In the genomic region with DNA sequence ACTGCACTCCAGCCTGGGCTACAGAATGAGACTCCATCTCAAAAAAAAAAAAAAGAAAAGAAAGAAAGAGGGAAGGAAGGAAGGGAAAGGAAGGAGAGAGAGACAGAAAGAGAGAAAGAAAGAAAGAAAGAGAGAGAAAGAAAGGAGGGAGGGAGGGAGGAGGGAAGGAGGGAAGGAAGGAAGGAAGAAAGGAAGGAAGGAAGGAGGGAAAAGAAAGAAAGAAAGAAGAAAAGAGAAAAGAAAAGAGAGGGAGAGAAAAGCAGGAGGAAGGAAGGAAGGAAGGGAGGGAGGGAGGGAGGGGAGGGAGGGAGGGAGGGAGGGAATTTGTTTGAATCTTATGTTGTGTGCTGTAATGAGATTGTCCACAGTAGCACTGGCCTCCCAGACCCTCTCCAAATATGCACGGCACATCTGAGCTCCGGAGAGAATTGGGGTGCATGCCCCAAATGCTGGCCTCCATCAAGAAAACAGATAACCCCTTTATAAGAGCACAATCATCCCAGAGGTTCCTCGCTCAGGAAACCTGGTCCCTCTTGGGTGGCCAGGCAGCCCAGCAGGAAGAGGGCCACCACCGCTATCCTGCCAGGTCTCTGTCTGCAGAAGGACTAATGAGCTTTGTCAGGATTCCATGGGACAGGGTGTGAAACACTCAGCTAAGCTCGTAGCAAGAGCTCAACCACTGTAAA, we compare ENCODE assay signal across 1 cellular context.
TF ChIP-seq lines count a peak whose summit lies in the region.

No MANE protein-coding gene starts in this region.

TF ChIP-seq in HepG2, 621 proteins besides CTCF, POLR2A, EP300 and RAD21:
- TF ChIP-seq RAD51 (IDR thresholded peaks at IDR 0.05; ENCODE audit: borderline replicate concordance) (no peak), HNRNPK (IDR thresholded peaks at IDR 0.05; ENCODE audit: low read depth, low read length, poor library complexity, severe bottlenecking) (peak; percentile 85), KAT7 (CRISPR knock-in tag; IDR thresholded peaks at IDR 0.05; ENCODE audit: borderline replicate concordance) (no peak), ZNF777 (CRISPR knock-in tag; IDR thresholded peaks at IDR 0.05) (no peak), PITX1 (CRISPR knock-in tag; IDR thresholded peaks at IDR 0.05) (no peak), PHF8 (CRISPR knock-in tag; IDR thresholded peaks at IDR 0.05) (no peak)
